ENCODE assay signal across 1 cellular context in the genomic region with DNA sequence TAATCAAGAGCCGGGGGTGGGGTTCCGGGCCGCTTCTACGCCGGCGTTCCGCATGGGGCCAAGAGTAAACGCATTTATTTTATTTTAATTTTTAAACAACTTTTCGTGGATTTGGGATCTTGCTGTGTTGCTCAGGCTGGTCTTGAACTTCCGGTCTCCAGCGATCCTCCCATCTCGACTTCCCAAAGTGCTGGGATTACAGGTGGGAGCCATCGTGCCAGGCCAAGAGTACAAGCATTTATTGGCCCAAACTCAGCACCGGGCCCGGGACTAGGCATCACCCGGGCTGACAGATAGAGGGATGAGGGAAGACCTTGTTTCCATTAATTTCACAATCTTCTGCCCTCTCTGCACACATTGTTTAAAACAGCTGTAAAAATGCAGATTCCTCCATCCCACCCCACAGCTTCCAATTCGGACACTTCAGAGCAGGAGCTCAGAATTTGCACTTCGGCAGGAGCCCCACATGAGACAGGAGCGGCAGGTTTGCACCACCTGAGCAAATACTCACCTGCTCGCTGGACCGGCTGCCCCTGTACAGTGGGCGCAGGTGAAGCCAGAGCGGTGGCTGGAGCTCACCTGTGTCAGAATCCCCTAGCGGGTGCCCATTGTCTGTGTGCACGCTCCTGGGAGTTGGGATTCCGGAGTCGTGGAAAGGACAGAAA.
TF ChIP-seq lines count a peak whose summit lies in the region.

No MANE protein-coding gene starts in this region.

TF ChIP-seq in IMR-90, 13 proteins besides CTCF, POLR2A, EP300 and RAD21 (continued from another document):
- TF ChIP-seq NFE2L2 (IDR thresholded peaks at IDR 0.05; ENCODE audit: low read depth, low read length) (no peak), MAFK (IDR thresholded peaks at IDR 0.05; ENCODE audit: low read depth, low read length) (no peak), CEBPB (IDR thresholded peaks at IDR 0.05; ENCODE audit: low read depth, low read length) (no peak), MXI1 (IDR thresholded peaks at IDR 0.05; ENCODE audit: borderline replicate concordance, low read depth, low read length) (no peak), RFX5 (IDR thresholded peaks at IDR 0.05; ENCODE audit: low read depth, low read length) (no peak), SMC3 (IDR thresholded peaks at IDR 0.05; ENCODE audit: low read depth, low read length) (no peak), CHD1 (IDR thresholded peaks at IDR 0.05; ENCODE audit: low read depth, low read length) (no peak)
- TF ChIP-seq, protein P1, sequence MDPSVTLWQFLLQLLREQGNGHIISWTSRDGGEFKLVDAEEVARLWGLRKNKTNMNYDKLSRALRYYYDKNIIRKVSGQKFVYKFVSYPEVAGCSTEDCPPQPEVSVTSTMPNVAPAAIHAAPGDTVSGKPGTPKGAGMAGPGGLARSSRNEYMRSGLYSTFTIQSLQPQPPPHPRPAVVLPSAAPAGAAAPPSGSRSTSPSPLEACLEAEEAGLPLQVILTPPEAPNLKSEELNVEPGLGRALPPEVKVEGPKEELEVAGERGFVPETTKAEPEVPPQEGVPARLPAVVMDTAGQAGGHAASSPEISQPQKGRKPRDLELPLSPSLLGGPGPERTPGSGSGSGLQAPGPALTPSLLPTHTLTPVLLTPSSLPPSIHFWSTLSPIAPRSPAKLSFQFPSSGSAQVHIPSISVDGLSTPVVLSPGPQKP (IDR thresholded peaks at IDR 0.05; ENCODE audit: borderline replicate concordance, low read depth, low read length) = no peak
- TF ChIP-seq, protein P2, sequence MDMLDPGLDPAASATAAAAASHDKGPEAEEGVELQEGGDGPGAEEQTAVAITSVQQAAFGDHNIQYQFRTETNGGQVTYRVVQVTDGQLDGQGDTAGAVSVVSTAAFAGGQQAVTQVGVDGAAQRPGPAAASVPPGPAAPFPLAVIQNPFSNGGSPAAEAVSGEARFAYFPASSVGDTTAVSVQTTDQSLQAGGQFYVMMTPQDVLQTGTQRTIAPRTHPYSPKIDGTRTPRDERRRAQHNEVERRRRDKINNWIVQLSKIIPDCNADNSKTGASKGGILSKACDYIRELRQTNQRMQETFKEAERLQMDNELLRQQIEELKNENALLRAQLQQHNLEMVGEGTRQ (IDR thresholded peaks at IDR 0.05; ENCODE audit: low read depth, low read length) = no peak
